ENCODE assay signal across 8 cellular contexts in the genomic region with DNA sequence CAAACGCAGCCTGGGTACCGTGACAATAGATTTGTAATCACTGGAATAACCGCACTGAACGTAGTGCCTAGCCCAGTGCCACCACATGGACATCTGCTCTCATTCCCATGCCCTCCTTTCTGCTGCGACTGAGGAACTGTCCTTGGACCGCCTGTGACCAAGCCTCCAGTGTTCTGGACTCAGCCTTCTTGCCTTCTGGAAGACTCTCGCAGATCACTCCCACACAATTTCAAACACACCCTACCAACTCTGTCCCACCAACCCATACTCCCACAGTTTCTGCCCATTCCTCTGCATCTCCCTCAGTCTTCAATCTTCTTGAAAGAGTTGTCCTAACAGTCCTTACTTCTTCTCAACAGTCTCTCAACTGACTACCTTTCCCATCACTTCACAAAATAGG. TPM values are rescaled to one million over a fixed set of nuclear protein-coding genes. Genes with fewer than 3 reads are reported as not detected.
A peak's percentile ranks its signal among the peaks of the same experiment; 100 is the strongest.
DNase-seq lines count a peak whose midpoint lies in the region; ATAC-seq and TF ChIP-seq lines count a peak whose summit lies in the region.

No MANE protein-coding gene starts in this region.

- 96% methylated on average over 7 of the region's 7 CpGs for WGBS in mammary epithelial cell (ENCODE audit: low coverage, missing lambda C conversion rate)

- H3K27ac Mint-ChIP-seq in natural killer cell, result peak overlapping the region; percentile 96 to 98

- no peaks in the 10 kb centered on the region for H3K27me3 Mint-ChIP-seq in natural killer cell (ENCODE audit: low read depth in 2 of 2)

- H3K9me2 ChIP-seq in Loucy (replicated peaks; ENCODE audit: low read depth, low read length), result no peaks in the 10 kb centered on the region

- TF ChIP-seq CTCF in Loucy (conservative IDR thresholded peaks at IDR 0.05; ENCODE audit: low read length) (no peak), mammary epithelial cell (conservative IDR thresholded peaks at IDR 0.05 in 1 of 2, IDR thresholded peaks at IDR 0.05 in 1 of 2; ENCODE audit: extremely low read depth in 1 of 2, insufficient read depth in 1 of 2, low read depth in 1 of 2, low read length in 2 of 2) (no peak), natural killer cell (IDR thresholded peaks at IDR 0.05) (no peak)

- H4K20me1 ChIP-seq in Loucy (ENCODE audit: insufficient read depth, low read length, poor library complexity, severe bottlenecking), result peaks cover 55% of the 10 kb centered on the region
- H4K20me1 ChIP-seq in mammary epithelial cell (ENCODE audit: insufficient read depth, low read length), result peaks cover 7% of the 10 kb centered on the region

- peak; percentile 6 for DNase-seq in AG08395 (ENCODE audit: low spot score)
- no peak for DNase-seq in mammary epithelial cell
- peak; percentile 24 for DNase-seq in natural killer cell
- no peak for DNase-seq in NCI-H1092 treated with DMSO at 0.1 percent for 48 hours (lab: John Stamatoyannopoulos, UW)
- no peak for DNase-seq in hepatic stellate cell (ENCODE audit: low spot score)
- DNase-seq in T-helper 9 cell, result no peak

- H3K27ac ChIP-seq in mammary epithelial cell (ENCODE audit: insufficient read depth, low read depth, low read length), result peak overlapping the region; percentile 83

- BruUV-seq in mammary epithelial cell (replicated peaks; lab: Mats Ljungman, UMichigan), result no TSS peak

- H3K9ac ChIP-seq in Loucy (ENCODE audit: low read depth, low read length, poor library complexity, severe bottlenecking) (peak overlapping the region; percentile 89), mammary epithelial cell (ENCODE audit: insufficient read depth, low read length) (peak overlapping the region; percentile 91)

- intact Hi-C loops in mammary epithelial cell (cut with micrococcal nuclease) (no loop called here), natural killer cell (cut with micrococcal nuclease) (loop anchor here (10.0 kb wide), 1 partner anchor 722 kb away; no protein-coding TSS in a partner anchor)

- H3K4me3 ChIP-seq in Loucy (ENCODE audit: low read length, poor library complexity, severe bottlenecking) (peak overlapping the region; percentile 92), mammary epithelial cell (replicated peaks in 1 of 3; ENCODE audit: insufficient read depth in 1 of 3, low read depth in 2 of 3, low read length in 3 of 3) (peak overlapping the region; percentile 46 to 71 (median 66))

- H3K27me3 ChIP-seq in Loucy (ENCODE audit: insufficient read depth, low read length, poor library complexity, severe bottlenecking), result no peaks in the 10 kb centered on the region
- no peaks in the 10 kb centered on the region for H3K27me3 ChIP-seq in mammary epithelial cell (ENCODE audit: insufficient read depth, low read length)

- H3K9me3 ChIP-seq in Loucy (ENCODE audit: insufficient read depth, low read depth, low read length) (no peaks in the 10 kb centered on the region), mammary epithelial cell (replicated peaks; ENCODE audit: insufficient read depth, low read length) (no peaks in the 10 kb centered on the region)

- H3K36me3 ChIP-seq in Loucy (ENCODE audit: insufficient read depth, low read length) (no peaks in the 10 kb centered on the region), mammary epithelial cell (ENCODE audit: insufficient read depth, low read length) (no peaks in the 10 kb centered on the region)

- peak overlapping the region; percentile 99 for H3K4me3 Mint-ChIP-seq in natural killer cell

- H2AFZ ChIP-seq in Loucy (ENCODE audit: low read length) (no peak overlapping the region), mammary epithelial cell (ENCODE audit: low read depth, low read length) (no peak overlapping the region)

- ATAC-seq in GM19463 (IDR thresholded peaks at IDR 0.05; ENCODE audit: unreplicated experiment) (peak; percentile 7), natural killer cell (no peak)

- in situ Hi-C loops in mammary epithelial cell (cut with MboI; ENCODE audit: low sequenced_read_pairs in 2 of 2), result no loop called here

- H3K4me1 ChIP-seq in Loucy (ENCODE audit: insufficient read depth, low read length, poor library complexity, severe bottlenecking) (peaks cover 69% of the 10 kb centered on the region), mammary epithelial cell (ENCODE audit: insufficient read depth, low read length) (peaks cover 29% of the 10 kb centered on the region)

- H3K4me2 ChIP-seq in Loucy (ENCODE audit: low read depth, low read length, poor library complexity, severe bottlenecking), result peak overlapping the region; percentile 97
- H3K4me2 ChIP-seq in mammary epithelial cell (ENCODE audit: insufficient read depth, low read depth, low read length), result peak overlapping the region; percentile 95

- H3F3A ChIP-seq in Loucy (ENCODE audit: low read depth), result no peaks in the 10 kb centered on the region

- peaks cover 77 to 79% of the 10 kb centered on the region in 2 donors for H3K4me1 Mint-ChIP-seq in natural killer cell

- H3K9me3 Mint-ChIP-seq in natural killer cell, result no peaks in the 10 kb centered on the region

- dilution Hi-C loops in mammary epithelial cell (cut with HindIII; ENCODE audit: low sequenced_read_pairs), result no loop called here

- H3K79me2 ChIP-seq in Loucy (ENCODE audit: insufficient read depth, low read length), result peaks cover 70% of the 10 kb centered on the region
- peaks cover 71% of the 10 kb centered on the region for H3K79me2 ChIP-seq in mammary epithelial cell (ENCODE audit: insufficient read depth, low read length)

- no peaks in the 10 kb centered on the region for H3K36me3 Mint-ChIP-seq in natural killer cell

- CTCF ChIA-PET in mammary epithelial cell (lab: Charles Lee; ENCODE audit: low non-redundant PET), result no interaction called here

RNA-seq across cellular contexts. Expression of gene RNF149, which starts 2.1 kb away (rescaled TPM):
- total RNA-seq in mammary epithelial cell (10 to 100 TPM; 53.0 to 55.8 TPM), natural killer cell (100 to 1,000 TPM; 133 to 151 (median 149) TPM)
- polyA plus RNA-seq in mammary epithelial cell, result 25.0 TPM
- polyA minus RNA-seq in mammary epithelial cell, result 80.4 TPM

RNA-seq across cellular contexts. Expression of gene CNOT11, which starts 53.7 kb away (rescaled TPM):
- 10 to 100 TPM; 43.8 to 53.7 TPM for total RNA-seq in mammary epithelial cell
- polyA plus RNA-seq in mammary epithelial cell, result 64.3 TPM
- polyA minus RNA-seq in mammary epithelial cell, result 186 TPM
- 10 to 100 TPM; 41.7 to 49.8 (median 46.0) TPM for total RNA-seq in natural killer cell

Comparison
In these comparisons a context has a peak if more than half of its experiments do, and no peak if none do; other contexts are left out.
1. DNase-seq: peak in AG08395 (single experiment) and natural killer cell (single experiment); none in mammary epithelial cell (single experiment), NCI-H1092 treated with DMSO at 0.1 percent for 48 hours (single experiment), hepatic stellate cell (single experiment) and T-helper 9 cell (single experiment).